Comparison of ENCODE assay signal across 1 cellular context in genomic region chr12:108681317-108681716, GRCh38.
TF ChIP-seq lines count a peak whose summit lies in the region.

No MANE protein-coding gene starts in this region.

TF ChIP-seq in K562, 482 proteins besides CTCF, POLR2A, EP300 and RAD21:
- TF ChIP-seq FOXO4 (CRISPR knock-in tag; IDR thresholded peaks at IDR 0.05) (no peak), SETDB1 (IDR thresholded peaks at IDR 0.05; ENCODE audit: low read length) (no peak), ZBTB33 (CRISPR knock-in tag; IDR thresholded peaks at IDR 0.05) (no peak), TGIF2 (CRISPR knock-in tag; IDR thresholded peaks at IDR 0.05) (no peak), TBP (optimal IDR thresholded peaks at IDR 0.05; ENCODE audit: low read depth, low read length) (no peak), TCF3 (CRISPR knock-in tag; IDR thresholded peaks at IDR 0.05) (no peak), SOX6 (IDR thresholded peaks at IDR 0.05) (peak; percentile 79; the same call in 1 of the 2 replicates), KDM1A (IDR thresholded peaks at IDR 0.05) (0 out of 4 replicates have a peak, but pooled peaks of 1 of the 2 experiments have one; percentile 17), HDAC6 (IDR thresholded peaks at IDR 0.05; ENCODE audit: low read depth, low read length) (no peak), MEIS2 (IDR thresholded peaks at IDR 0.05; ENCODE audit: partially characterized antibody) (peak; percentile 52), RBM25 (IDR thresholded peaks at IDR 0.05; ENCODE audit: low read depth, low read length, severe bottlenecking) (no peak), NRF1 (conservative IDR thresholded peaks at IDR 0.05 in 1 of 2, IDR thresholded peaks at IDR 0.05 in 1 of 2) (no peak), ZFP1 (CRISPR knock-in tag; IDR thresholded peaks at IDR 0.05) (peak; percentile 80), EHMT2 (IDR thresholded peaks at IDR 0.05) (no peak), EGR1 (conservative IDR thresholded peaks at IDR 0.05) (no peak), MAFG (tag; conservative IDR thresholded peaks at IDR 0.05) (no peak)
- TF ChIP-seq, protein P1, sequence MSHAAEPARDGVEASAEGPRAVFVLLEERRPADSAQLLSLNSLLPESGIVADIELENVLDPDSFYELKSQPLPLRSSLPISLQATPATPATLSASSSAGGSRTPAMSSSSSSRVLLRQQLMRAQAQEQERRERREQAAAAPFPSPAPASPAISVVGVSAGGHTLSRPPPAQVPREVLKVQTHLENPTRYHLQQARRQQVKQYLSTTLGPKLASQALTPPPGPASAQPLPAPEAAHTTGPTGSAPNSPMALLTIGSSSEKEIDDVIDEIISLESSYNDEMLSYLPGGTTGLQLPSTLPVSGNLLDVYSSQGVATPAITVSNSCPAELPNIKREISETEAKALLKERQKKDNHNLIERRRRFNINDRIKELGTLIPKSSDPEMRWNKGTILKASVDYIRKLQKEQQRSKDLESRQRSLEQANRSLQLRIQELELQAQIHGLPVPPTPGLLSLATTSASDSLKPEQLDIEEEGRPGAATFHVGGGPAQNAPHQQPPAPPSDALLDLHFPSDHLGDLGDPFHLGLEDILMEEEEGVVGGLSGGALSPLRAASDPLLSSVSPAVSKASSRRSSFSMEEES (CRISPR knock-in tag; IDR thresholded peaks at IDR 0.05) = no peak
- TF ChIP-seq, protein P2, sequence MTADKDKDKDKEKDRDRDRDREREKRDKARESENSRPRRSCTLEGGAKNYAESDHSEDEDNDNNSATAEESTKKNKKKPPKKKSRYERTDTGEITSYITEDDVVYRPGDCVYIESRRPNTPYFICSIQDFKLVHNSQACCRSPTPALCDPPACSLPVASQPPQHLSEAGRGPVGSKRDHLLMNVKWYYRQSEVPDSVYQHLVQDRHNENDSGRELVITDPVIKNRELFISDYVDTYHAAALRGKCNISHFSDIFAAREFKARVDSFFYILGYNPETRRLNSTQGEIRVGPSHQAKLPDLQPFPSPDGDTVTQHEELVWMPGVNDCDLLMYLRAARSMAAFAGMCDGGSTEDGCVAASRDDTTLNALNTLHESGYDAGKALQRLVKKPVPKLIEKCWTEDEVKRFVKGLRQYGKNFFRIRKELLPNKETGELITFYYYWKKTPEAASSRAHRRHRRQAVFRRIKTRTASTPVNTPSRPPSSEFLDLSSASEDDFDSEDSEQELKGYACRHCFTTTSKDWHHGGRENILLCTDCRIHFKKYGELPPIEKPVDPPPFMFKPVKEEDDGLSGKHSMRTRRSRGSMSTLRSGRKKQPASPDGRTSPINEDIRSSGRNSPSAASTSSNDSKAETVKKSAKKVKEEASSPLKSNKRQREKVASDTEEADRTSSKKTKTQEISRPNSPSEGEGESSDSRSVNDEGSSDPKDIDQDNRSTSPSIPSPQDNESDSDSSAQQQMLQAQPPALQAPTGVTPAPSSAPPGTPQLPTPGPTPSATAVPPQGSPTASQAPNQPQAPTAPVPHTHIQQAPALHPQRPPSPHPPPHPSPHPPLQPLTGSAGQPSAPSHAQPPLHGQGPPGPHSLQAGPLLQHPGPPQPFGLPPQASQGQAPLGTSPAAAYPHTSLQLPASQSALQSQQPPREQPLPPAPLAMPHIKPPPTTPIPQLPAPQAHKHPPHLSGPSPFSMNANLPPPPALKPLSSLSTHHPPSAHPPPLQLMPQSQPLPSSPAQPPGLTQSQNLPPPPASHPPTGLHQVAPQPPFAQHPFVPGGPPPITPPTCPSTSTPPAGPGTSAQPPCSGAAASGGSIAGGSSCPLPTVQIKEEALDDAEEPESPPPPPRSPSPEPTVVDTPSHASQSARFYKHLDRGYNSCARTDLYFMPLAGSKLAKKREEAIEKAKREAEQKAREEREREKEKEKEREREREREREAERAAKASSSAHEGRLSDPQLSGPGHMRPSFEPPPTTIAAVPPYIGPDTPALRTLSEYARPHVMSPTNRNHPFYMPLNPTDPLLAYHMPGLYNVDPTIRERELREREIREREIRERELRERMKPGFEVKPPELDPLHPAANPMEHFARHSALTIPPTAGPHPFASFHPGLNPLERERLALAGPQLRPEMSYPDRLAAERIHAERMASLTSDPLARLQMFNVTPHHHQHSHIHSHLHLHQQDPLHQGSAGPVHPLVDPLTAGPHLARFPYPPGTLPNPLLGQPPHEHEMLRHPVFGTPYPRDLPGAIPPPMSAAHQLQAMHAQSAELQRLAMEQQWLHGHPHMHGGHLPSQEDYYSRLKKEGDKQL (CRISPR knock-in tag; IDR thresholded peaks at IDR 0.05; ENCODE audit: borderline replicate concordance) = no peak
- TF ChIP-seq, protein P3, sequence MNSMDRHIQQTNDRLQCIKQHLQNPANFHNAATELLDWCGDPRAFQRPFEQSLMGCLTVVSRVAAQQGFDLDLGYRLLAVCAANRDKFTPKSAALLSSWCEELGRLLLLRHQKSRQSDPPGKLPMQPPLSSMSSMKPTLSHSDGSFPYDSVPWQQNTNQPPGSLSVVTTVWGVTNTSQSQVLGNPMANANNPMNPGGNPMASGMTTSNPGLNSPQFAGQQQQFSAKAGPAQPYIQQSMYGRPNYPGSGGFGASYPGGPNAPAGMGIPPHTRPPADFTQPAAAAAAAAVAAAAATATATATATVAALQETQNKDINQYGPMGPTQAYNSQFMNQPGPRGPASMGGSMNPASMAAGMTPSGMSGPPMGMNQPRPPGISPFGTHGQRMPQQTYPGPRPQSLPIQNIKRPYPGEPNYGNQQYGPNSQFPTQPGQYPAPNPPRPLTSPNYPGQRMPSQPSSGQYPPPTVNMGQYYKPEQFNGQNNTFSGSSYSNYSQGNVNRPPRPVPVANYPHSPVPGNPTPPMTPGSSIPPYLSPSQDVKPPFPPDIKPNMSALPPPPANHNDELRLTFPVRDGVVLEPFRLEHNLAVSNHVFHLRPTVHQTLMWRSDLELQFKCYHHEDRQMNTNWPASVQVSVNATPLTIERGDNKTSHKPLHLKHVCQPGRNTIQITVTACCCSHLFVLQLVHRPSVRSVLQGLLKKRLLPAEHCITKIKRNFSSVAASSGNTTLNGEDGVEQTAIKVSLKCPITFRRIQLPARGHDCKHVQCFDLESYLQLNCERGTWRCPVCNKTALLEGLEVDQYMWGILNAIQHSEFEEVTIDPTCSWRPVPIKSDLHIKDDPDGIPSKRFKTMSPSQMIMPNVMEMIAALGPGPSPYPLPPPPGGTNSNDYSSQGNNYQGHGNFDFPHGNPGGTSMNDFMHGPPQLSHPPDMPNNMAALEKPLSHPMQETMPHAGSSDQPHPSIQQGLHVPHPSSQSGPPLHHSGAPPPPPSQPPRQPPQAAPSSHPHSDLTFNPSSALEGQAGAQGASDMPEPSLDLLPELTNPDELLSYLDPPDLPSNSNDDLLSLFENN (IDR thresholded peaks at IDR 0.05; ENCODE audit: low read depth in 2 of 2, low read length in 2 of 2) = no peak
